10 cellular contexts compared by ENCODE assay signal in genomic region chr19:12834976-12835757, GRCh38. TPM values are rescaled to one million over a fixed set of nuclear protein-coding genes. Genes with fewer than 3 reads are reported as not detected.
DNase-seq lines count a peak whose midpoint lies in the region; ATAC-seq, FAIRE-seq and TF ChIP-seq lines count a peak whose summit lies in the region.
"Had no signal": no experiment of that assay in that cellular context is flagged by ENCODE, and none has a peak within 500 bp of the region (broad histone marks: within the 10 kb centered on the region; RNA-seq: fewer than 3 reads in every experiment).

No MANE protein-coding gene starts in this region.

- no peak overlapping the region for H3K4me3 Mint-ChIP-seq in activated CD4-positive, alpha-beta T cell treated with anti-CD3 and anti-CD28 coated beads, Interleukin-2, amount 10 ng/mL, durations not matched to agents 24 days and 14 days

- peaks cover 5% of the 10 kb centered on the region for H3K9me3 Mint-ChIP-seq in activated CD4-positive, alpha-beta T cell treated with anti-CD3 and anti-CD28 coated beads, Interleukin-2, amount 10 ng/mL, durations not matched to agents 24 days and 14 days

- peaks cover 0 to 5% of the 10 kb centered on the region in 2 donors for H3K4me1 ChIP-seq in kidney (ENCODE audit: control insufficient read depth in 1 of 2, insufficient read depth in 1 of 2, low read depth in 1 of 2, low read length in 2 of 2)

- peaks cover 22% of the 10 kb centered on the region for H3K4me1 Mint-ChIP-seq in activated CD4-positive, alpha-beta T cell treated with anti-CD3 and anti-CD28 coated beads, Interleukin-2, amount 10 ng/mL, durations not matched to agents 24 days and 14 days

- no peaks in the 10 kb centered on the region for H3K9me3 ChIP-seq in kidney (ENCODE audit: control insufficient read depth in 1 of 2, low read length in 2 of 2)
- H3K9me3 ChIP-seq: gastroesophageal sphincter had no signal

- H3K9ac ChIP-seq in kidney (ENCODE audit: low read length in 2 of 2), result no peak overlapping the region

- H3K36me3 Mint-ChIP-seq in activated CD4-positive, alpha-beta T cell treated with anti-CD3 and anti-CD28 coated beads, Interleukin-2, amount 10 ng/mL, durations not matched to agents 24 days and 14 days (ENCODE audit: low read depth), result peaks cover 2% of the 10 kb centered on the region

- H3K27me3 Mint-ChIP-seq in activated CD4-positive, alpha-beta T cell treated with anti-CD3 and anti-CD28 coated beads, Interleukin-2, amount 10 ng/mL, durations not matched to agents 24 days and 14 days, result peaks cover 69% of the 10 kb centered on the region

- peak; percentile 78 for DNase-seq in activated CD4-positive, alpha-beta T cell treated with anti-CD3 and anti-CD28 coated beads, Interleukin-2, amount 10 ng/mL, durations not matched to agents 24 days and 14 days
- no peak for DNase-seq in activated CD4-positive, alpha-beta T cell treated with anti-CD3 and anti-CD28 coated beads for 1 hour
- DNase-seq in NCI-H2196 treated with DMSO at 0.1 percent for 48 hours (lab: John Stamatoyannopoulos, UW; ENCODE audit: unreplicated experiment) (peak; percentile 71), astrocyte of the hippocampus (ENCODE audit: low read depth, low spot score) (peak; percentile 45), posterior cingulate gyrus (peak in 8 of 10 donors; percentile 23 to 93 (median 66)), kidney (no peak), UCSD-AML1 (lab: John Stamatoyannopoulos, UW; ENCODE audit: unreplicated experiment) (no peak)

- ATAC-seq in HG02571 (IDR thresholded peaks at IDR 0.05; ENCODE audit: unreplicated experiment), result no peak
- ATAC-seq: gastroesophageal sphincter had no signal

- no peaks in the 10 kb centered on the region for H3K36me3 ChIP-seq in kidney (ENCODE audit: control insufficient read depth in 1 of 2, insufficient read depth in 2 of 2, low read length in 2 of 2)
- H3K36me3 ChIP-seq: gastroesophageal sphincter had no signal

- intact Hi-C loops in activated CD4-positive, alpha-beta T cell treated with anti-CD3 and anti-CD28 coated beads, Interleukin-2, amount 10 ng/mL, durations not matched to agents 24 days and 14 days (cut with micrococcal nuclease), result loop anchor here (5.0 kb wide), 3 partner anchors 58 to 262 kb away; partner anchors contain the start of gene HOOK2
- intact Hi-C loops in posterior cingulate gyrus (cut with DNase I) (no loop called here), kidney (cut with DNase I) (no loop called here)

- H3K27ac Mint-ChIP-seq in activated CD4-positive, alpha-beta T cell treated with anti-CD3 and anti-CD28 coated beads, Interleukin-2, amount 10 ng/mL, durations not matched to agents 24 days and 14 days, result no peak overlapping the region

- no peak for FAIRE-seq in kidney (lab: Jason Lieb, UNC)

- H3K27ac ChIP-seq in kidney (ENCODE audit: low read depth in 2 of 2, low read length in 2 of 2), result no peak overlapping the region
- H3K27ac ChIP-seq: gastroesophageal sphincter had no signal

- H3K4me3 ChIP-seq in kidney (ENCODE audit: low read length in 2 of 2), result no peak overlapping the region
- H3K4me3 ChIP-seq: gastroesophageal sphincter had no signal

- no peak for TF ChIP-seq CTCF in kidney (IDR thresholded peaks at IDR 0.05; ENCODE audit: borderline replicate concordance, extremely low read depth, insufficient read depth)

RNA-seq across cellular contexts. Expression of gene RTBDN, which starts 0.8 kb away (rescaled TPM):
- total RNA-seq in activated CD4-positive, alpha-beta T cell treated with anti-CD3 and anti-CD28 coated beads, Interleukin-2, amount 10 ng/mL, durations not matched to agents 24 days and 14 days, result not detected in 2 replicates
- not detected for total RNA-seq in kidney
- not detected for polyA plus RNA-seq in kidney (ENCODE audit: insufficient read depth, low read depth, low replicate concordance)
- total RNA-seq: activated CD8-positive, alpha-beta memory T cell treated with anti-CD3 and anti-CD28 coated beads for 36 hours had no signal

RNA-seq across cellular contexts. Expression of gene MAST1, which starts 3.1 kb away (rescaled TPM):
- 1.6 and 2.4 TPM in 2 replicates for total RNA-seq in activated CD4-positive, alpha-beta T cell treated with anti-CD3 and anti-CD28 coated beads, Interleukin-2, amount 10 ng/mL, durations not matched to agents 24 days and 14 days
- 0.35 TPM for total RNA-seq in kidney
- polyA plus RNA-seq in kidney (ENCODE audit: insufficient read depth, low read depth, low replicate concordance), result 0.39 TPM

RNA-seq across cellular contexts. Expression of gene RNASEH2A, which starts 28.8 kb away (rescaled TPM):
- total RNA-seq in activated CD4-positive, alpha-beta T cell treated with anti-CD3 and anti-CD28 coated beads, Interleukin-2, amount 10 ng/mL, durations not matched to agents 24 days and 14 days, result 35.8 and 51.5 TPM in 2 replicates
- 7.9 TPM for total RNA-seq in kidney
- 1.3 TPM for polyA plus RNA-seq in kidney (ENCODE audit: insufficient read depth, low read depth, low replicate concordance)

RNA-seq across cellular contexts. Expression of gene THSD8, which starts 33.3 kb away (rescaled TPM):
- total RNA-seq in activated CD4-positive, alpha-beta T cell treated with anti-CD3 and anti-CD28 coated beads, Interleukin-2, amount 10 ng/mL, durations not matched to agents 24 days and 14 days, result 26.8 and 32.7 TPM in 2 replicates
- total RNA-seq in kidney, result 3.2 TPM
- 10.0 TPM for polyA plus RNA-seq in kidney (ENCODE audit: insufficient read depth, low read depth, low replicate concordance)
- total RNA-seq: gastroesophageal sphincter had no signal

RNA-seq across cellular contexts. Expression of gene PRDX2, which starts 33.6 kb away (rescaled TPM):
- 277 and 294 TPM in 2 replicates for total RNA-seq in activated CD4-positive, alpha-beta T cell treated with anti-CD3 and anti-CD28 coated beads, Interleukin-2, amount 10 ng/mL, durations not matched to agents 24 days and 14 days
- 171 TPM for total RNA-seq in kidney
- 664 TPM for polyA plus RNA-seq in kidney (ENCODE audit: insufficient read depth, low read depth, low replicate concordance)

Comparison
In these comparisons a context has a peak if more than half of its experiments do, and no peak if none do; other contexts are left out.
1. DNase-seq: peak in activated CD4-positive, alpha-beta T cell treated with anti-CD3 and anti-CD28 coated beads, Interleukin-2, amount 10 ng/mL, durations not matched to agents 24 days and 14 days (single experiment), NCI-H2196 treated with DMSO at 0.1 percent for 48 hours (single experiment), astrocyte of the hippocampus (single experiment) and posterior cingulate gyrus (8 of 10); none in activated CD4-positive, alpha-beta T cell treated with anti-CD3 and anti-CD28 coated beads for 1 hour (single experiment), kidney (single experiment) and UCSD-AML1 (single experiment).